26 cellular contexts compared by ENCODE assay signal in genomic region chr13:95955719-95956118, GRCh38.
"Had no signal": no experiment of that assay in that cellular context is flagged by ENCODE, and none has a peak within 500 bp of the region (broad histone marks: within the 10 kb centered on the region; RNA-seq: fewer than 3 reads in every experiment).

No MANE protein-coding gene starts in this region.

- H3K4me3 ChIP-seq: MG63, SJSA1, SK-N-MC had no signal

- H3K27me3 ChIP-seq: MG63, SJSA1 had no signal

- H3K4me1 ChIP-seq: SJSA1 had no signal

- H3K36me3 ChIP-seq: SJSA1 had no signal

- FAIRE-seq: HTR-8/SVneo, RCC 7860 had no signal

- DNase-seq: Karpas-422, KG1, MG63, NCI-H1092, NCI-H1105 treated with DMSO at 0.1 percent for 48 hours, NCI-H1417 treated with DMSO at 0.1 percent for 48 hours, NCI-H146, NCI-H1694 treated with DMSO at 0.1 percent for 48 hours, NCI-H1930, NCI-H2081, NCI-H2107, NCI-H226, NCI-H446, NCI-H510A, NCI-H524 treated with DMSO at 0.1 percent for 48 hours, NCI-H69, NCI-H774, Right ventricle myocardium superior, RPMI8226, SIG-M5, SW 1271 had no signal

- H3K9me3 ChIP-seq: SJSA1 had no signal

- H3K27ac ChIP-seq: HL-60, SJSA1, SK-N-MC had no signal
